In genomic region chr2:68975844-68976243, GRCh38 we compare ENCODE assay signal across 24 cellular contexts. TPM values are rescaled to one million over a fixed set of nuclear protein-coding genes. Genes with fewer than 3 reads are reported as not detected.
DNase-seq lines count a peak whose midpoint lies in the region; ATAC-seq, FAIRE-seq and TF ChIP-seq lines count a peak whose summit lies in the region.
"Had no signal": no experiment of that assay in that cellular context is flagged by ENCODE, and none has a peak within 500 bp of the region (broad histone marks: within the 10 kb centered on the region; RNA-seq: fewer than 3 reads in every experiment).

No MANE protein-coding gene starts in this region.

- FAIRE-seq in HepG2 (lab: Jason Lieb, UNC) (no peak), RCC 7860 (lab: Jason Lieb, UNC) (peak; percentile 76)
- FAIRE-seq: D721Med, GM12878 had no signal

- H3K9me3 ChIP-seq in right lobe of liver (no peaks in the 10 kb centered on the region), HepG2 (ENCODE audit: low read length) (no peaks in the 10 kb centered on the region), mucosa of stomach (ENCODE audit: control insufficient read depth, low read length) (no peaks in the 10 kb centered on the region)
- H3K9me3 ChIP-seq: BE2C; BLaER1 treated with 17β-estradiol and CSF1 and Interleukin-3, amounts not matched to agents 10 nM and 100 nM had no signal

- H2AFZ ChIP-seq in HepG2 (ENCODE audit: low read length) = no peak overlapping the region

- no peaks in the 10 kb centered on the region for H3K36me3 ChIP-seq in right lobe of liver
- no peaks in the 10 kb centered on the region for H3K36me3 ChIP-seq in HepG2 (replicated peaks in 1 of 2; ENCODE audit: control insufficient read depth in 1 of 2, insufficient read depth in 2 of 2, low read length in 2 of 2)
- H3K36me3 ChIP-seq in mucosa of stomach (ENCODE audit: control insufficient read depth, insufficient read depth, low read length) = no peaks in the 10 kb centered on the region
- H3K36me3 ChIP-seq: BE2C; BLaER1 treated with 17β-estradiol and CSF1 and Interleukin-3, amounts not matched to agents 10 nM and 100 nM had no signal

- CTCF ChIA-PET in HepG2 (lab: Yijun Ruan, JAX; ENCODE audit: low intra/inter-chr PET ratio, low total read pairs) = no interaction called here

- ATAC-seq in right lobe of liver = peak in 3 of 4 donors; percentile 57 to 87 (median 73)
- ATAC-seq in HepG2 = no peak
- ATAC-seq in GM21515 (IDR thresholded peaks at IDR 0.05; ENCODE audit: unreplicated experiment) = no peak
- ATAC-seq: GM12878, HCT116 had no signal

- no peak for TF ChIP-seq RAD21 in HepG2 (CRISPR knock-in tag; IDR thresholded peaks at IDR 0.05)

- TF ChIP-seq CTCF in right lobe of liver (IDR thresholded peaks at IDR 0.05) (no peak), HepG2 (CRISPR knock-in tag; IDR thresholded peaks at IDR 0.05) (no peak)

- H3K79me2 ChIP-seq in HepG2 (ENCODE audit: insufficient read depth, low read length) = no peaks in the 10 kb centered on the region

- H3K27ac ChIP-seq in right lobe of liver = no peak overlapping the region
- H3K27ac ChIP-seq in HepG2 (ENCODE audit: extremely low read length, insufficient read depth, low read length) = no peak overlapping the region
- no peak overlapping the region for H3K27ac ChIP-seq in caudate nucleus (ENCODE audit: low read depth, low read length)
- H3K27ac ChIP-seq: BLaER1 treated with 17β-estradiol and CSF1 and Interleukin-3, amounts not matched to agents 10 nM and 100 nM; GM23248 had no signal

- H3K4me2 ChIP-seq in HepG2 (ENCODE audit: low read depth, low read length) = no peak overlapping the region
- H3K4me2 ChIP-seq: BLaER1 treated with 17β-estradiol and CSF1 and Interleukin-3, amounts not matched to agents 10 nM and 100 nM had no signal

- POLR2A ChIA-PET in HepG2 (lab: Yijun Ruan, JAX) = no interaction called here

- TF ChIP-seq POLR2A in right lobe of liver (IDR thresholded peaks at IDR 0.05) (no peak), HepG2 (IDR thresholded peaks at IDR 0.05; ENCODE audit: insufficient read depth in 1 of 2, low read depth in 2 of 2, low read length in 2 of 2) (no peak)

- intact Hi-C loops in right lobe of liver (cut with DNase I) (no loop called here), HepG2 (cut with micrococcal nuclease; ENCODE audit: unreplicated experiment) (no loop called here)

- TF ChIP-seq EP300 in HepG2 (IDR thresholded peaks at IDR 0.05; ENCODE audit: low read depth in 2 of 2, low read length in 2 of 2) = no peak
- no peak for TF ChIP-seq EP300 in HepG2 (CRISPR knock-in tag; IDR thresholded peaks at IDR 0.05; ENCODE audit: borderline replicate concordance)

- H3K4me3 ChIP-seq in right lobe of liver = no peak overlapping the region
- H3K4me3 ChIP-seq in HepG2 (replicated peaks in 1 of 3; ENCODE audit: insufficient read depth in 1 of 3, low read depth in 2 of 3, low read length in 3 of 3) = no peak overlapping the region
- peak overlapping the region; percentile 21 for H3K4me3 ChIP-seq in mucosa of stomach (ENCODE audit: low read length)
- H3K4me3 ChIP-seq: BLaER1 treated with 17β-estradiol and CSF1 and Interleukin-3, amounts not matched to agents 10 nM and 100 nM; GM12878; GM23248 had no signal

- H3K4me1 ChIP-seq in right lobe of liver = peaks cover 0 to 19% (median 0%) of the 10 kb centered on the region in 4 donors
- H3K4me1 ChIP-seq in HepG2 (ENCODE audit: insufficient read depth, low read length) = no peaks in the 10 kb centered on the region
- H3K4me1 ChIP-seq in mucosa of stomach (ENCODE audit: control insufficient read depth, insufficient read depth, low read length) = peaks cover 18% of the 10 kb centered on the region
- H3K4me1 ChIP-seq: BE2C; BLaER1 treated with 17β-estradiol and CSF1 and Interleukin-3, amounts not matched to agents 10 nM and 100 nM had no signal

- in situ Hi-C loops in HepG2 (cut with HindIII; ENCODE audit: extremely low pct_ligation_motif_present, low pct_unique_long_range_greater_than_20kb) = no loop called here

- H3K27me3 ChIP-seq in right lobe of liver (no peaks in the 10 kb centered on the region), HepG2 (ENCODE audit: control insufficient read depth in 1 of 2, insufficient read depth in 2 of 2, low read length in 2 of 2) (peaks cover 0 to 30% of the 10 kb centered on the region in 2 experiments; a peak in 3 of 5 replicates), mucosa of stomach (ENCODE audit: control insufficient read depth, insufficient read depth, low read length) (no peaks in the 10 kb centered on the region)
- H3K27me3 ChIP-seq: BLaER1 treated with 17β-estradiol and CSF1 and Interleukin-3, amounts not matched to agents 10 nM and 100 nM had no signal

- no peak for DNase-seq in right lobe of liver
- DNase-seq in HepG2 (ENCODE audit: low spot score) = no peak
- no peak for DNase-seq in RCC 7860 (ENCODE audit: low spot score)
- DNase-seq in GM19238 (ENCODE audit: insufficient read length, low spot score) = no peak
- no peak for DNase-seq in caudate nucleus (lab: John Stamatoyannopoulos, UW)
- DNase-seq: 8988T; AML-193; BE2C; CD4-positive, alpha-beta T cell; CD8-positive, alpha-beta memory T cell; DMS 273 treated with DMSO at 0.1 percent for 48 hours; DMS79; EL; GDM1; H9 had no signal

- H3K9ac ChIP-seq in HepG2 (ENCODE audit: insufficient read depth, low read depth, low read length) (no peak overlapping the region), mucosa of stomach (ENCODE audit: low read length) (peak overlapping the region; percentile 58)
- H3K9ac ChIP-seq: BLaER1 treated with 17β-estradiol and CSF1 and Interleukin-3, amounts not matched to agents 10 nM and 100 nM; GM23248 had no signal

- H4K20me1 ChIP-seq in HepG2 (ENCODE audit: insufficient read depth, low read length) = no peaks in the 10 kb centered on the region
- H4K20me1 ChIP-seq: BLaER1 treated with 17β-estradiol and CSF1 and Interleukin-3, amounts not matched to agents 10 nM and 100 nM had no signal

- BruUV-seq in HepG2 (replicated peaks; lab: Mats Ljungman, UMichigan) = no TSS peak

- WGBS in right lobe of liver (ENCODE audit: insufficient coverage, low coverage, low lambda C conversion rate, missing lambda C conversion rate) = 54% methylated on average over 2 of the region's 2 CpGs
- 5% methylated on average over 2 of the region's 2 CpGs for WGBS in HepG2 (ENCODE audit: low lambda C conversion rate)

RNA-seq across cellular contexts. Expression of gene GKN1, which starts 1.4 kb away (rescaled TPM):
- not detected for total RNA-seq in right lobe of liver
- total RNA-seq in HepG2 (2016; rRNA removed; fragmentation: Illumina TruSeq; extraction: Trizol) = not detected in 2 replicates
- total RNA-seq in HepG2 (2016; cell fraction: cytosol; rRNA removed; fragmentation: Illumina TruSeq; extraction: Trizol; ENCODE audit: low read depth) = not detected in 2 replicates
- total RNA-seq in HepG2 (2016; cell fraction: insoluble cytoplasmic fraction; rRNA removed; fragmentation: Illumina TruSeq; extraction: Trizol) = not detected in 2 replicates
- not detected in 2 replicates for total RNA-seq in HepG2 (2016; cell fraction: membrane; rRNA removed; fragmentation: Illumina TruSeq; extraction: Trizol)
- total RNA-seq in HepG2 (2016; cell fraction: nucleus; rRNA removed; fragmentation: Illumina TruSeq; extraction: Trizol) = not detected in 2 replicates
- not detected in 2 replicates for polyA plus RNA-seq in HepG2 (2011; rRNA removed)
- polyA plus RNA-seq in HepG2 (2011; cell fraction: cytosol; rRNA removed) = not detected in 2 replicates
- not detected in 2 replicates for polyA plus RNA-seq in HepG2 (2011; cell fraction: nucleus; rRNA removed)
- polyA plus RNA-seq in HepG2 (2012) = not detected in 2 replicates
- polyA plus RNA-seq in HepG2 (2016; cell fraction: cytosol; fragmentation: Illumina TruSeq; extraction: Trizol; ENCODE audit: low read depth) = not detected in 2 replicates
- not detected in 2 replicates for polyA plus RNA-seq in HepG2 (2016; cell fraction: insoluble cytoplasmic fraction; fragmentation: Illumina TruSeq; extraction: Trizol; ENCODE audit: low read depth)
- not detected in 2 replicates for polyA plus RNA-seq in HepG2 (2016; cell fraction: membrane; fragmentation: Illumina TruSeq; extraction: Trizol; ENCODE audit: low read depth)
- polyA plus RNA-seq in HepG2 (2016; cell fraction: nucleus; fragmentation: Illumina TruSeq; extraction: Trizol; ENCODE audit: insufficient read depth, low read depth) = not detected in 2 replicates
- polyA minus RNA-seq in HepG2 (2011; rRNA and poly(A)+ RNA removed; ENCODE audit: low replicate concordance) = not detected in 2 replicates
- polyA minus RNA-seq in HepG2 (2011; cell fraction: cytosol; rRNA and poly(A)+ RNA removed) = not detected in 2 replicates
- polyA minus RNA-seq in HepG2 (2011; cell fraction: nucleus; rRNA and poly(A)+ RNA removed) = not detected in 2 replicates
- total RNA-seq: CD4-positive, alpha-beta T cell; CD8-positive, alpha-beta memory T cell; GM12878; GM23248; H4; H9 had no signal
- polyA plus RNA-seq: CD14-positive monocyte; CD8-positive, alpha-beta memory T cell; GM12878; GM23248 had no signal

RNA-seq across cellular contexts. Expression of gene GKN2, which starts 23.2 kb away (rescaled TPM):
- not detected for total RNA-seq in right lobe of liver
- total RNA-seq in HepG2 (2016; rRNA removed; fragmentation: Illumina TruSeq; extraction: Trizol) = not detected in 2 replicates
- total RNA-seq in HepG2 (2016; cell fraction: cytosol; rRNA removed; fragmentation: Illumina TruSeq; extraction: Trizol; ENCODE audit: low read depth) = not detected in 2 replicates
- total RNA-seq in HepG2 (2016; cell fraction: insoluble cytoplasmic fraction; rRNA removed; fragmentation: Illumina TruSeq; extraction: Trizol) = not detected in 2 replicates
- not detected in 2 replicates for total RNA-seq in HepG2 (2016; cell fraction: membrane; rRNA removed; fragmentation: Illumina TruSeq; extraction: Trizol)
- total RNA-seq in HepG2 (2016; cell fraction: nucleus; rRNA removed; fragmentation: Illumina TruSeq; extraction: Trizol) = not detected in 2 replicates
- not detected in 2 replicates for polyA plus RNA-seq in HepG2 (2011; rRNA removed)
- polyA plus RNA-seq in HepG2 (2011; cell fraction: cytosol; rRNA removed) = not detected in 2 replicates
- not detected in 2 replicates for polyA plus RNA-seq in HepG2 (2011; cell fraction: nucleus; rRNA removed)
- polyA plus RNA-seq in HepG2 (2012) = not detected in 2 replicates
- polyA plus RNA-seq in HepG2 (2016; cell fraction: cytosol; fragmentation: Illumina TruSeq; extraction: Trizol; ENCODE audit: low read depth) = not detected in 2 replicates
- polyA plus RNA-seq in HepG2 (2016; cell fraction: insoluble cytoplasmic fraction; fragmentation: Illumina TruSeq; extraction: Trizol; ENCODE audit: low read depth) = not detected in 2 replicates
- polyA plus RNA-seq in HepG2 (2016; cell fraction: membrane; fragmentation: Illumina TruSeq; extraction: Trizol; ENCODE audit: low read depth) = not detected in 2 replicates
- polyA plus RNA-seq in HepG2 (2016; cell fraction: nucleus; fragmentation: Illumina TruSeq; extraction: Trizol; ENCODE audit: insufficient read depth, low read depth) = not detected in 2 replicates
- not detected in 2 replicates for polyA minus RNA-seq in HepG2 (2011; rRNA and poly(A)+ RNA removed; ENCODE audit: low replicate concordance)
- polyA minus RNA-seq in HepG2 (2011; cell fraction: cytosol; rRNA and poly(A)+ RNA removed) = not detected in 2 replicates
- polyA minus RNA-seq in HepG2 (2011; cell fraction: nucleus; rRNA and poly(A)+ RNA removed) = not detected in 2 replicates
- total RNA-seq: CD4-positive, alpha-beta T cell; CD8-positive, alpha-beta memory T cell; GM12878; GM23248; H4; H9 had no signal
- polyA plus RNA-seq: CD14-positive monocyte; CD8-positive, alpha-beta memory T cell; GM12878; GM23248 had no signal

RNA-seq across cellular contexts. Expression of gene ANTXR1, which starts 37.1 kb away (rescaled TPM):
- 1 to 10 TPM; 1.1 to 4.1 (median 2.9) TPM for total RNA-seq in right lobe of liver
- 9.2 and 12.7 TPM in 2 replicates for total RNA-seq in HepG2 (2016; rRNA removed; fragmentation: Illumina TruSeq; extraction: Trizol)
- total RNA-seq in HepG2 (2016; cell fraction: cytosol; rRNA removed; fragmentation: Illumina TruSeq; extraction: Trizol; ENCODE audit: low read depth) = 1.9 and 2.4 TPM in 2 replicates
- total RNA-seq in HepG2 (2016; cell fraction: insoluble cytoplasmic fraction; rRNA removed; fragmentation: Illumina TruSeq; extraction: Trizol) = 7.7 and 13.3 TPM in 2 replicates
- 8.7 TPM in 2 replicates for total RNA-seq in HepG2 (2016; cell fraction: membrane; rRNA removed; fragmentation: Illumina TruSeq; extraction: Trizol)
- 25.0 and 27.3 TPM in 2 replicates for total RNA-seq in HepG2 (2016; cell fraction: nucleus; rRNA removed; fragmentation: Illumina TruSeq; extraction: Trizol)
- polyA plus RNA-seq in HepG2 (2011; rRNA removed) = 3.6 and 4.5 TPM in 2 replicates
- polyA plus RNA-seq in HepG2 (2011; cell fraction: cytosol; rRNA removed) = 2.8 and 3.6 TPM in 2 replicates
- polyA plus RNA-seq in HepG2 (2011; cell fraction: nucleus; rRNA removed) = 4.9 and 6.2 TPM in 2 replicates
- 5.4 and 5.7 TPM in 2 replicates for polyA plus RNA-seq in HepG2 (2012)
- polyA plus RNA-seq in HepG2 (2016; cell fraction: cytosol; fragmentation: Illumina TruSeq; extraction: Trizol; ENCODE audit: low read depth) = 2.8 TPM in 2 replicates
- 13.7 and 15.0 TPM in 2 replicates for polyA plus RNA-seq in HepG2 (2016; cell fraction: insoluble cytoplasmic fraction; fragmentation: Illumina TruSeq; extraction: Trizol; ENCODE audit: low read depth)
- polyA plus RNA-seq in HepG2 (2016; cell fraction: membrane; fragmentation: Illumina TruSeq; extraction: Trizol; ENCODE audit: low read depth) = 7.6 and 7.7 TPM in 2 replicates
- polyA plus RNA-seq in HepG2 (2016; cell fraction: nucleus; fragmentation: Illumina TruSeq; extraction: Trizol; ENCODE audit: insufficient read depth, low read depth) = 30.8 and 33.8 TPM in 2 replicates
- 9.6 and 50.4 TPM in 2 replicates for polyA minus RNA-seq in HepG2 (2011; rRNA and poly(A)+ RNA removed; ENCODE audit: low replicate concordance)
- 5.2 and 6.2 TPM in 2 replicates for polyA minus RNA-seq in HepG2 (2011; cell fraction: cytosol; rRNA and poly(A)+ RNA removed)
- 12.5 and 14.8 TPM in 2 replicates for polyA minus RNA-seq in HepG2 (2011; cell fraction: nucleus; rRNA and poly(A)+ RNA removed)
- total RNA-seq: CD4-positive, alpha-beta T cell had no signal
- polyA plus RNA-seq: CD14-positive monocyte; CD8-positive, alpha-beta memory T cell had no signal

Comparison
In these comparisons a context has a peak if more than half of its experiments do, and no peak if none do; other contexts are left out.
1. ATAC-seq: peak in right lobe of liver (3 of 4); none in HepG2 (single experiment) and GM21515 (single experiment).